ENCODE assay signal across 10 cellular contexts in genomic region chr3:127764841-127765362, GRCh38. TPM values are rescaled to one million over a fixed set of nuclear protein-coding genes. Genes with fewer than 3 reads are reported as not detected.
DNase-seq lines count a peak whose midpoint lies in the region; TF ChIP-seq lines count a peak whose summit lies in the region.
"Had no signal": no experiment of that assay in that cellular context is flagged by ENCODE, and none has a peak within 500 bp of the region (broad histone marks: within the 10 kb centered on the region; RNA-seq: fewer than 3 reads in every experiment).

No MANE protein-coding gene starts in this region.

- H3K9me3 Mint-ChIP-seq in T-helper 1 cell treated with Interleukin-12 subunit alpha and Interleukin-12 subunit beta and Interleukin-4 antibody, amounts not matched to agents 30 μg/mL and 1 μg/mL, for 36 hours = no peaks in the 10 kb centered on the region
- peaks cover 7% of the 10 kb centered on the region for H3K9me3 Mint-ChIP-seq in osteocyte (ENCODE audit: unreplicated experiment)

- no peak overlapping the region for H3K4me3 Mint-ChIP-seq in T-helper 1 cell treated with Interleukin-12 subunit alpha and Interleukin-12 subunit beta and Interleukin-4 antibody, amounts not matched to agents 30 μg/mL and 1 μg/mL, for 36 hours
- peak overlapping the region; percentile 4 for H3K4me3 Mint-ChIP-seq in osteocyte (ENCODE audit: unreplicated experiment)
- H3K4me3 Mint-ChIP-seq: naive B cell had no signal

- H3K27me3 Mint-ChIP-seq in T-helper 1 cell treated with Interleukin-12 subunit alpha and Interleukin-12 subunit beta and Interleukin-4 antibody, amounts not matched to agents 30 μg/mL and 1 μg/mL, for 36 hours (ENCODE audit: low read depth) = no peaks in the 10 kb centered on the region
- H3K27me3 Mint-ChIP-seq in osteocyte (ENCODE audit: unreplicated experiment) = no peaks in the 10 kb centered on the region

- POLR2A ChIA-PET in HEK293 (lab: Yijun Ruan, JAX) = no interaction called here

- peaks cover 18% of the 10 kb centered on the region for H3K4me1 Mint-ChIP-seq in T-helper 1 cell treated with Interleukin-12 subunit alpha and Interleukin-12 subunit beta and Interleukin-4 antibody, amounts not matched to agents 30 μg/mL and 1 μg/mL, for 36 hours (ENCODE audit: low read depth)
- peaks cover 79% of the 10 kb centered on the region for H3K4me1 Mint-ChIP-seq in osteocyte (ENCODE audit: unreplicated experiment)

- CTCF ChIA-PET in HEK293 (lab: Yijun Ruan, JAX) = interaction anchor here (0.6 kb wide), 3 partner anchors 112 to 194 kb away, joined by 3 to 4 read pairs (median 3); no protein-coding TSS in a partner anchor

- peak overlapping the region; percentile 45 for H3K27ac Mint-ChIP-seq in T-helper 1 cell treated with Interleukin-12 subunit alpha and Interleukin-12 subunit beta and Interleukin-4 antibody, amounts not matched to agents 30 μg/mL and 1 μg/mL, for 36 hours
- peak overlapping the region; percentile 93 for H3K27ac Mint-ChIP-seq in osteocyte (ENCODE audit: unreplicated experiment)

- H3K9me3 ChIP-seq in HEK293 (ENCODE audit: control insufficient read depth, insufficient read depth, low read depth, low read length) = no peaks in the 10 kb centered on the region

- peak; percentile 50 for DNase-seq in GM12864 (ENCODE audit: low read depth)
- no peak for DNase-seq in osteocyte (ENCODE audit: extremely low spot score, unreplicated experiment)
- no peak for DNase-seq in dermis blood vessel endothelial cell
- DNase-seq in HK-2 (ENCODE audit: unreplicated experiment) = no peak
- no peak for DNase-seq in GM13976 (ENCODE audit: low spot score)
- DNase-seq: activated effector memory CD4-positive, alpha-beta T cell treated with Interleukin-2 at 50 U/mL for 16 hours; kidney; naive B cell had no signal

- H3K4me3 ChIP-seq in GM12864 (ENCODE audit: low read depth, low read length) (no peak overlapping the region; the same call in 1 of the 2 replicates), HEK293 (ENCODE audit: low read depth, low read length) (no peak overlapping the region)

- H3K36me3 ChIP-seq in HEK293 (ENCODE audit: control insufficient read depth in 2 of 2, insufficient read depth in 1 of 2, low read length in 2 of 2) = no peaks in the 10 kb centered on the region

- H3K36me3 Mint-ChIP-seq in T-helper 1 cell treated with Interleukin-12 subunit alpha and Interleukin-12 subunit beta and Interleukin-4 antibody, amounts not matched to agents 30 μg/mL and 1 μg/mL, for 36 hours (ENCODE audit: low read depth) = no peaks in the 10 kb centered on the region
- H3K36me3 Mint-ChIP-seq in osteocyte (ENCODE audit: unreplicated experiment) = peaks cover 14% of the 10 kb centered on the region

- H3K27ac ChIP-seq in HEK293 (ENCODE audit: extremely low read depth, low read depth, low read length) = no peak overlapping the region

- in situ Hi-C loops in GM13976 (cut with MboI; ENCODE audit: low sequenced_read_pairs, unreplicated experiment) = no loop called here

- no peaks in the 10 kb centered on the region for H3K4me1 ChIP-seq in HEK293 (ENCODE audit: control insufficient read depth, insufficient read depth, low read length)

- TF ChIP-seq CTCF in GM12864 (IDR thresholded peaks at IDR 0.05; ENCODE audit: low read depth, low read length, missing control alignments) (peak; percentile 5), HEK293 (tag by site-specific recombination; IDR thresholded peaks at IDR 0.05) (no peak), osteocyte (IDR thresholded peaks at IDR 0.05) (no peak), GM13976 (IDR thresholded peaks at IDR 0.05; ENCODE audit: borderline replicate concordance, control extremely low read depth, extremely low read depth, insufficient read depth, missing control alignments) (no peak)

TF ChIP-seq in HEK293, 187 proteins besides CTCF, POLR2A, EP300 and RAD21:
- 0 out of 2 replicates have a peak, but pooled peaks have one; percentile 31 for TF ChIP-seq GLIS1 (tag by site-specific recombination; IDR thresholded peaks at IDR 0.05)
- no peak for TF ChIP-seq ZNF555 (tag by site-specific recombination; conservative IDR thresholded peaks at IDR 0.05)

RNA-seq across cellular contexts. Expression of gene MGLL, which starts 57.4 kb away (rescaled TPM):
- total RNA-seq in osteocyte (102 and 112 TPM in 2 replicates), dermis blood vessel endothelial cell (35.7 and 73.0 TPM in 2 replicates)
